5 cellular contexts compared by ENCODE assay signal in genomic region chr20:58772786-58773185, GRCh38.
"Had no signal": no experiment of that assay in that cellular context is flagged by ENCODE, and none has a peak within 500 bp of the region (broad histone marks: within the 10 kb centered on the region; RNA-seq: fewer than 3 reads in every experiment).

No MANE protein-coding gene starts in this region.

- ATAC-seq: HepG2, K562 had no signal

- DNase-seq: IMR-90, KBM-7 had no signal

- H3K27ac ChIP-seq: HL-60 had no signal

- H3K4me3 ChIP-seq: K562 had no signal
